ENCODE assay signal across 10 cellular contexts in the genomic region with DNA sequence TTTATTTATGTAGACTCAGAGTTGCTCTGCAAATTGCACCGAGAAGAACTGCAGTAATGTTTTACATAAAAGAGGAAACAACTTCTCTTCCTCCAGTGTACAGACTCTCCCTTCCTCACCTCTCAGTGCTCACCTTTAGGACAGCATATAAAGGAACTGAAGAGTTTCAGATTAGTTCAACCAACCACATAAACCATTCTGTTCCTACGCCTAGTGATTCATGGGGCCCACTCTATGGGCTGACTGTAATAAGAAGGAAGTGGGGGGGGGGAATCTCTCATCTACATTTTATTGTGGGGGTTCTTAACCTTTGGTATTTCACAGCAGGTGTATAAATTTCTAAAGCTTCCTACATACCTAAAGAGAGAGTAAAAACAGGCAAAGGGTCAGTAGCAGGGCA. TPM values are rescaled to one million over a fixed set of nuclear protein-coding genes. Genes with fewer than 3 reads are reported as not detected.
DNase-seq lines count a peak whose midpoint lies in the region; ATAC-seq and TF ChIP-seq lines count a peak whose summit lies in the region.
"Had no signal": no experiment of that assay in that cellular context is flagged by ENCODE, and none has a peak within 500 bp of the region (broad histone marks: within the 10 kb centered on the region; RNA-seq: fewer than 3 reads in every experiment).

No MANE protein-coding gene starts in this region.

- H3K4me3 ChIP-seq in GM23338: no peak overlapping the region
- H3K4me3 ChIP-seq: psoas muscle had no signal

- H3K9me3 ChIP-seq in CD4-positive, alpha-beta T cell (ENCODE audit: control insufficient read depth, low read length): no peaks in the 10 kb centered on the region
- H3K9me3 ChIP-seq: psoas muscle had no signal

- H3K4me1 Mint-ChIP-seq in CD4-positive, alpha-beta T cell (ENCODE audit: low read depth): peaks cover 6% of the 10 kb centered on the region
- H3K4me1 Mint-ChIP-seq in GM23338: peaks cover 10% of the 10 kb centered on the region

- H3K27me3 Mint-ChIP-seq in CD4-positive, alpha-beta T cell: no peaks in the 10 kb centered on the region
- H3K27me3 Mint-ChIP-seq in GM23338 (ENCODE audit: insufficient read depth, low read depth, poor library complexity): no peaks in the 10 kb centered on the region

- no peak for TF ChIP-seq CTCF in CD4-positive, alpha-beta T cell (IDR thresholded peaks at IDR 0.05)
- no peak for TF ChIP-seq CTCF in GM23338 (conservative IDR thresholded peaks at IDR 0.05; ENCODE audit: low read depth in 2 of 2)

- peak overlapping the region; percentile 32 for H3K27ac Mint-ChIP-seq in CD4-positive, alpha-beta T cell
- H3K27ac Mint-ChIP-seq in activated naive CD4-positive, alpha-beta T cell treated with anti-CD3 and anti-CD28 coated beads, Interleukin-2, amount 50 U/mL, for 72 hours: peak overlapping the region; percentile 9 to 59
- no peak overlapping the region for H3K27ac Mint-ChIP-seq in GM23338

- H3K27ac ChIP-seq in CD4-positive, alpha-beta T cell (ENCODE audit: low read depth, low read length): no peak overlapping the region
- no peak overlapping the region for H3K27ac ChIP-seq in GM23338 (ENCODE audit: low read depth)
- H3K27ac ChIP-seq: psoas muscle had no signal

- ATAC-seq in CD4-positive, alpha-beta T cell (ENCODE audit: poor library complexity): no peak
- ATAC-seq in GM19395 (IDR thresholded peaks at IDR 0.05; ENCODE audit: unreplicated experiment): peak; percentile 93
- peak; percentile 92 for ATAC-seq in HG03378 (IDR thresholded peaks at IDR 0.05; ENCODE audit: unreplicated experiment)
- ATAC-seq in activated naive CD4-positive, alpha-beta T cell treated with anti-CD3 and anti-CD28 coated beads, Interleukin-2, amount 50 U/mL, for 72 hours: peak; percentile 100
- ATAC-seq in HG03280 (IDR thresholded peaks at IDR 0.05; ENCODE audit: unreplicated experiment): no peak
- no peak for ATAC-seq in GM23338
- ATAC-seq: psoas muscle had no signal

- CTCF ChIA-PET in CD4-positive, alpha-beta T cell (lab: Charles Lee): no interaction called here

- H3K9me3 Mint-ChIP-seq in CD4-positive, alpha-beta T cell: no peaks in the 10 kb centered on the region
- H3K9me3 Mint-ChIP-seq in activated naive CD4-positive, alpha-beta T cell treated with anti-CD3 and anti-CD28 coated beads, Interleukin-2, amount 50 U/mL, for 72 hours: no peaks in the 10 kb centered on the region
- peaks cover 8% of the 10 kb centered on the region for H3K9me3 Mint-ChIP-seq in GM23338

- H3K4me3 Mint-ChIP-seq in CD4-positive, alpha-beta T cell: no peak overlapping the region
- no peak overlapping the region for H3K4me3 Mint-ChIP-seq in GM23338

- peaks cover 7% of the 10 kb centered on the region; the same call in 1 of the 2 replicates for H3K4me1 ChIP-seq in GM23338 (ENCODE audit: insufficient read depth)
- H3K4me1 ChIP-seq: psoas muscle had no signal

- intact Hi-C loops in CD4-positive, alpha-beta T cell (cut with DNase I, micrococcal nuclease): no loop called here

- H3K27me3 ChIP-seq in CD4-positive, alpha-beta T cell (ENCODE audit: control insufficient read depth, insufficient read depth, low read length): no peaks in the 10 kb centered on the region
- H3K27me3 ChIP-seq in GM23338 (ENCODE audit: insufficient read depth): no peaks in the 10 kb centered on the region

- no peak overlapping the region for H2AFZ ChIP-seq in GM23338

- peaks cover 4% of the 10 kb centered on the region; the same call in 1 of the 2 replicates for H3K36me3 ChIP-seq in GM23338 (ENCODE audit: insufficient read depth)

- peaks cover 85% of the 10 kb centered on the region for H3K36me3 Mint-ChIP-seq in CD4-positive, alpha-beta T cell (ENCODE audit: low read depth)
- H3K36me3 Mint-ChIP-seq in activated naive CD4-positive, alpha-beta T cell treated with anti-CD3 and anti-CD28 coated beads, Interleukin-2, amount 50 U/mL, for 72 hours: peaks cover 13 to 29% of the 10 kb centered on the region in 2 donors
- peaks cover 79% of the 10 kb centered on the region for H3K36me3 Mint-ChIP-seq in GM23338 (ENCODE audit: low read depth)

- H4K20me1 ChIP-seq in GM23338 (replicated peaks; ENCODE audit: insufficient read depth): 0 out of 2 replicates have a peak, but pooled peaks cover 6% of the 10 kb centered on the region

- POLR2A ChIA-PET in CD4-positive, alpha-beta T cell (lab: Charles Lee): interaction anchor here (0.7 kb wide), 1 partner anchor 514 kb away, joined by 3 read pairs; no protein-coding TSS in a partner anchor

- H3K9me2 ChIP-seq in GM23338 (ENCODE audit: insufficient read depth): no peaks in the 10 kb centered on the region

- H3F3A ChIP-seq in GM23338 (replicated peaks; ENCODE audit: low read depth): 0 out of 2 replicates have a peak, but pooled peaks cover 3% of the 10 kb centered on the region

- H3K4me2 ChIP-seq in GM23338: no peak overlapping the region

- H3K79me2 ChIP-seq in GM23338 (replicated peaks; ENCODE audit: insufficient read depth): no peaks in the 10 kb centered on the region

- DNase-seq in CD4-positive, alpha-beta T cell: no peak
- no peak for DNase-seq in activated naive CD4-positive, alpha-beta T cell treated with anti-CD3 and anti-CD28 coated beads, Interleukin-2, amount 50 U/mL, for 72 hours (ENCODE audit: low spot score in 2 of 2)
- DNase-seq in GM23338 (ENCODE audit: low spot score): no peak
- DNase-seq in cerebellum (ENCODE audit: low spot score): no peak
- no peak for DNase-seq in activated gamma-delta T cell treated with Interleukin-2 at 50 U/mL for 16 hours
- DNase-seq: Kasumi-1, psoas muscle had no signal

TF ChIP-seq in GM23338, 12 proteins besides CTCF, POLR2A, EP300 and RAD21 (continues in another document):
- TF ChIP-seq, protein P1, sequence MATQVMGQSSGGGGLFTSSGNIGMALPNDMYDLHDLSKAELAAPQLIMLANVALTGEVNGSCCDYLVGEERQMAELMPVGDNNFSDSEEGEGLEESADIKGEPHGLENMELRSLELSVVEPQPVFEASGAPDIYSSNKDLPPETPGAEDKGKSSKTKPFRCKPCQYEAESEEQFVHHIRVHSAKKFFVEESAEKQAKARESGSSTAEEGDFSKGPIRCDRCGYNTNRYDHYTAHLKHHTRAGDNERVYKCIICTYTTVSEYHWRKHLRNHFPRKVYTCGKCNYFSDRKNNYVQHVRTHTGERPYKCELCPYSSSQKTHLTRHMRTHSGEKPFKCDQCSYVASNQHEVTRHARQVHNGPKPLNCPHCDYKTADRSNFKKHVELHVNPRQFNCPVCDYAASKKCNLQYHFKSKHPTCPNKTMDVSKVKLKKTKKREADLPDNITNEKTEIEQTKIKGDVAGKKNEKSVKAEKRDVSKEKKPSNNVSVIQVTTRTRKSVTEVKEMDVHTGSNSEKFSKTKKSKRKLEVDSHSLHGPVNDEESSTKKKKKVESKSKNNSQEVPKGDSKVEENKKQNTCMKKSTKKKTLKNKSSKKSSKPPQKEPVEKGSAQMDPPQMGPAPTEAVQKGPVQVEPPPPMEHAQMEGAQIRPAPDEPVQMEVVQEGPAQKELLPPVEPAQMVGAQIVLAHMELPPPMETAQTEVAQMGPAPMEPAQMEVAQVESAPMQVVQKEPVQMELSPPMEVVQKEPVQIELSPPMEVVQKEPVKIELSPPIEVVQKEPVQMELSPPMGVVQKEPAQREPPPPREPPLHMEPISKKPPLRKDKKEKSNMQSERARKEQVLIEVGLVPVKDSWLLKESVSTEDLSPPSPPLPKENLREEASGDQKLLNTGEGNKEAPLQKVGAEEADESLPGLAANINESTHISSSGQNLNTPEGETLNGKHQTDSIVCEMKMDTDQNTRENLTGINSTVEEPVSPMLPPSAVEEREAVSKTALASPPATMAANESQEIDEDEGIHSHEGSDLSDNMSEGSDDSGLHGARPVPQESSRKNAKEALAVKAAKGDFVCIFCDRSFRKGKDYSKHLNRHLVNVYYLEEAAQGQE (IDR thresholded peaks at IDR 0.05; ENCODE audit: unreplicated experiment): no peak
- TF ChIP-seq STAT1 (IDR thresholded peaks at IDR 0.05; ENCODE audit: unreplicated experiment) (no peak), JUNB (IDR thresholded peaks at IDR 0.05; ENCODE audit: unreplicated experiment) (no peak)

RNA-seq across cellular contexts. Expression of a gene that starts 18.3 kb away (rescaled TPM):
- 10 to 100 TPM; 11.3 to 13.0 TPM for total RNA-seq in CD4-positive, alpha-beta T cell
- total RNA-seq in activated naive CD4-positive, alpha-beta T cell treated with anti-CD3 and anti-CD28 coated beads, Interleukin-2, amount 50 U/mL, for 72 hours: 10 to 100 TPM in 1 of 2 donors, 1 to 10 TPM in 1; 8.8 to 26.2 TPM
- total RNA-seq in GM23338 (2014; rRNA removed; shearing (Covaris generic)): 16.3 and 17.5 TPM in 2 replicates
- 48.0 and 50.4 TPM in 2 replicates for polyA plus RNA-seq in GM23338 (2016; fragmentation: Nextera tagmentation; extraction: Ambion mirVana)
- total RNA-seq in cerebellum: 12.2 TPM

RNA-seq across cellular contexts. Expression of a gene that starts 18.4 kb away (rescaled TPM):
- 10 to 100 TPM; 57.8 to 66.7 TPM for total RNA-seq in CD4-positive, alpha-beta T cell
- 10 to 100 TPM; 27.3 to 29.4 TPM for total RNA-seq in activated naive CD4-positive, alpha-beta T cell treated with anti-CD3 and anti-CD28 coated beads, Interleukin-2, amount 50 U/mL, for 72 hours
- 92.2 and 93.5 TPM in 2 replicates for total RNA-seq in GM23338 (2014; rRNA removed; shearing (Covaris generic))
- polyA plus RNA-seq in GM23338 (2016; fragmentation: Nextera tagmentation; extraction: Ambion mirVana): 23.1 and 30.3 TPM in 2 replicates
- 62.9 TPM for total RNA-seq in cerebellum

RNA-seq across cellular contexts. Expression of a gene that starts 36.3 kb away (rescaled TPM):
- not detected for total RNA-seq in CD4-positive, alpha-beta T cell
- total RNA-seq in activated naive CD4-positive, alpha-beta T cell treated with anti-CD3 and anti-CD28 coated beads, Interleukin-2, amount 50 U/mL, for 72 hours: 1 to 10 TPM in 1 of 2 donors, under 1 TPM in 1; 0.30 to 4.7 TPM
- 7.9 and 13.1 TPM in 2 replicates for total RNA-seq in GM23338 (2014; rRNA removed; shearing (Covaris generic))
- 2.7 and 3.3 TPM in 2 replicates for polyA plus RNA-seq in GM23338 (2016; fragmentation: Nextera tagmentation; extraction: Ambion mirVana)
- total RNA-seq in cerebellum: 8.4 TPM

Comparison
In these comparisons a context has a peak if more than half of its experiments do, and no peak if none do; other contexts are left out.
1. ATAC-seq: peak in GM19395 (single experiment), HG03378 (single experiment) and activated naive CD4-positive, alpha-beta T cell treated with anti-CD3 and anti-CD28 coated beads, Interleukin-2, amount 50 U/mL, for 72 hours (2 of 2); none in CD4-positive, alpha-beta T cell (single experiment), HG03280 (single experiment) and GM23338 (single experiment).